Comparison of ENCODE assay signal across 8 cellular contexts in the genomic region with DNA sequence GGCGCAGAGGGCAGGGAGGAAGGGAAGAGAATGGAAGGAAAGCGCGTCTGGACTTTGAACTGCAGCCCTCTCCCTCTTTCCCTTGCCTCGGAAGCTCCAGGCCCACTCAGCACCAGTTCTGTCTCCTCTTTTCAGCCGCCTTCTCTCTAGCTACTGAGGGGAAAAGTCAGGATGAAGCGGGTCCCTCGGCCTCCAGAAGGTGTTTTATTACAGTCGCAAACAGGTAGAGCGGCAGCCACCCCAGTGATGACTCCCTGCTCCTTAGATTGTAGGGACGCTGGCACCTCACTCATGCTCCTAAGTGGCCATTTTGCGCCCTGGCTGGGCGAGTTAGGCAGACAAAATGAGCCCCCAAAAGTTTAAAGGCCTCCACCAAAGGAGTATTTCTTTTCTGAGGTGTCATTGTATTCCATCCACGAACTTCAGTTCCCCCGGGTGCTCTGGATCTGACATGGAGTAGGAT. TPM values are rescaled to one million over a fixed set of nuclear protein-coding genes. Genes with fewer than 3 reads are reported as not detected.
DNase-seq lines count a peak whose midpoint lies in the region; ATAC-seq and TF ChIP-seq lines count a peak whose summit lies in the region.

No MANE protein-coding gene starts in this region.

- no peak for TF ChIP-seq POLR2A in esophagus squamous epithelium (IDR thresholded peaks at IDR 0.05)

- TF ChIP-seq CTCF in DND-41 (IDR thresholded peaks at IDR 0.05; ENCODE audit: borderline replicate concordance, extremely low read depth, low read length, poor library complexity, severe bottlenecking) (no peak), esophagus squamous epithelium (IDR thresholded peaks at IDR 0.05) (no peak), osteocyte (IDR thresholded peaks at IDR 0.05) (no peak)

- H3K4me3 Mint-ChIP-seq in osteocyte (ENCODE audit: unreplicated experiment): peak overlapping the region; percentile 83

- peak overlapping the region; percentile 61 for H3K9ac ChIP-seq in DND-41 (ENCODE audit: low read depth, low read length)

- no peaks in the 10 kb centered on the region for H3K27me3 Mint-ChIP-seq in osteocyte (ENCODE audit: unreplicated experiment)

- peak overlapping the region; percentile 98 for H3K27ac Mint-ChIP-seq in osteocyte (ENCODE audit: unreplicated experiment)

- DNase-seq in DND-41 (no peak), RKO (ENCODE audit: low spot score) (peak; percentile 30), esophagus squamous epithelium (lab: John Stamatoyannopoulos, UW) (no peak), osteocyte (ENCODE audit: extremely low spot score, unreplicated experiment) (no peak), HPDE6-E6E7 (ENCODE audit: extremely low spot score) (no peak), ureter (ENCODE audit: low spot score) (no peak), mesenteric fat pad (ENCODE audit: low spot score) (no peak), AG08396 (ENCODE audit: low spot score) (no peak)

- peaks cover 2% of the 10 kb centered on the region; the same call in 1 of the 2 replicates for H3K36me3 ChIP-seq in DND-41 (ENCODE audit: insufficient read depth, low read length)
- no peaks in the 10 kb centered on the region for H3K36me3 ChIP-seq in esophagus squamous epithelium

- H3K36me3 Mint-ChIP-seq in osteocyte (ENCODE audit: unreplicated experiment): peaks cover 4% of the 10 kb centered on the region

- H3K4me2 ChIP-seq in DND-41 (ENCODE audit: insufficient read depth, low read length): peak overlapping the region; percentile 71

- H3K4me3 ChIP-seq in DND-41 (ENCODE audit: low read depth in 1 of 2, low read length in 2 of 2) (peak overlapping the region in 1 of 2 experiments; percentile 68; a peak in 3 of 4 replicates), esophagus squamous epithelium (peak overlapping the region; percentile 45 to 99 (median 84))

- no peaks in the 10 kb centered on the region for H3K9me3 ChIP-seq in DND-41 (ENCODE audit: insufficient read depth, low read length, severe bottlenecking)
- no peaks in the 10 kb centered on the region for H3K9me3 ChIP-seq in esophagus squamous epithelium

- peaks cover 50% of the 10 kb centered on the region for H3K4me1 Mint-ChIP-seq in osteocyte (ENCODE audit: unreplicated experiment)

- H3K9me3 Mint-ChIP-seq in osteocyte (ENCODE audit: unreplicated experiment): no peaks in the 10 kb centered on the region

- 49 to 50% methylated on average over 12 to 14 of the region's 14 CpGs for WGBS in esophagus squamous epithelium, 2 donors

- H3K4me1 ChIP-seq in DND-41 (ENCODE audit: insufficient read depth, low read length) (peaks cover 34% of the 10 kb centered on the region), esophagus squamous epithelium (peaks cover 23 to 62% (median 25%) of the 10 kb centered on the region in 3 donors)

- no peak for ATAC-seq in DND-41 (ENCODE audit: insufficient read depth, low read depth)

- H3K27ac ChIP-seq in DND-41 (ENCODE audit: low read length) (peak overlapping the region; percentile 27), esophagus squamous epithelium (peak overlapping the region; percentile 94 to 100 (median 99))

- peaks cover 38% of the 10 kb centered on the region for H3K79me2 ChIP-seq in DND-41 (ENCODE audit: insufficient read depth, low read length)

- intact Hi-C loops in esophagus squamous epithelium (cut with DNase I): loop anchor here (5.0 kb wide), 1 partner anchor 101 kb away; no protein-coding TSS in a partner anchor

- peaks cover 33% of the 10 kb centered on the region for H4K20me1 ChIP-seq in DND-41 (ENCODE audit: insufficient read depth, low read length)

- H2AFZ ChIP-seq in DND-41 (ENCODE audit: low read depth, low read length): peak overlapping the region; percentile 64

- H3K27me3 ChIP-seq in DND-41 (ENCODE audit: insufficient read depth, low read length, poor library complexity) (no peaks in the 10 kb centered on the region), esophagus squamous epithelium (no peaks in the 10 kb centered on the region)

RNA-seq across cellular contexts. Expression of a gene that starts 0.9 kb away (rescaled TPM):
- total RNA-seq in esophagus squamous epithelium (100 to 1,000 TPM; 119 to 156 (median 130) TPM), osteocyte (139 and 142 TPM in 2 replicates), ureter (160 TPM), mesenteric fat pad (62.7 TPM)
